8 cellular contexts compared by ENCODE assay signal in the genomic region with DNA sequence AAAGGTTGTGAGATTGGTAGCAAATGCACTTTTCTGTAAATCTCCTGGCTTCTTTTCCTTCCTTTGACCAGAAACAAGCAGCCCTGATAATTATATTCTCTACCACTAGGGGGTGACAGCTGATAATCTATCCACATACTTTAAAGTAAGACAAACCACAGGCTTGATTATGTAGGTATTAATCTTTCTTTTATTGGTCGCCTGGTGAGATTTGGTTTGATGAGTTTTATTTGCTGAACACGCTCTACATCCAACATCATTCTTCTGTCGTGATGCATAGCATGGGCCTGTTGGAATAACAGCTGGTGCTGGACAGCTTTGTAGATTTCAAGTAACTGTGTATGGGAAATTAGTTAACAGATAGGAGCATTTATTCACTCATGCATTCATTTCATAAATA.
DNase-seq lines count a peak whose midpoint lies in the region; ATAC-seq and TF ChIP-seq lines count a peak whose summit lies in the region.

No MANE protein-coding gene starts in this region.

- intact Hi-C loops in esophagus muscularis mucosa (cut with DNase I): loop anchor here (5.0 kb wide), 3 partner anchors 380 to 720 kb away; partner anchors contain the start of gene EGR2

- no peak overlapping the region for H3K27ac Mint-ChIP-seq in nephron

- H3K9ac ChIP-seq in KMS-11 (no peak overlapping the region), SK-N-MC (ENCODE audit: insufficient read length) (no peak overlapping the region)

- TF ChIP-seq POLR2A in esophagus muscularis mucosa (IDR thresholded peaks at IDR 0.05; ENCODE audit: low read depth): no peak

- H3K9me3 ChIP-seq in SK-N-MC (ENCODE audit: low read depth, low read length) (no peaks in the 10 kb centered on the region), esophagus muscularis mucosa (no peaks in the 10 kb centered on the region)

- DNase-seq in SK-N-MC (ENCODE audit: low read depth, low spot score) (peak; percentile 70), esophagus muscularis mucosa (ENCODE audit: extremely low spot score) (no peak), cortex of kidney (lab: John Stamatoyannopoulos, UW) (no peak), activated gamma-delta T cell treated with Interleukin-2 at 50 U/mL for 16 hours (no peak)

- H3K27me3 Mint-ChIP-seq in nephron (ENCODE audit: low read depth): peaks cover 5% of the 10 kb centered on the region

- no peaks in the 10 kb centered on the region for H3K36me3 Mint-ChIP-seq in nephron (ENCODE audit: low read depth)

- H3K4me3 Mint-ChIP-seq in nephron: no peak overlapping the region

- no peaks in the 10 kb centered on the region for H3K9me3 Mint-ChIP-seq in nephron

- H3K27me3 ChIP-seq in KMS-11 (ENCODE audit: insufficient read depth, low read depth): no peaks in the 10 kb centered on the region
- no peaks in the 10 kb centered on the region for H3K27me3 ChIP-seq in esophagus muscularis mucosa

- ATAC-seq in GM18517 (IDR thresholded peaks at IDR 0.05; ENCODE audit: unreplicated experiment): peak; percentile 51

- H3K79me2 ChIP-seq in KMS-11 (ENCODE audit: insufficient read depth, low read depth): no peaks in the 10 kb centered on the region

- H3K27ac ChIP-seq in C4-2B (no peak overlapping the region), KMS-11 (no peak overlapping the region), SK-N-MC (no peak overlapping the region), esophagus muscularis mucosa (replicated peaks in 1 of 4) (no peak overlapping the region)

- TF ChIP-seq EP300 in esophagus muscularis mucosa (IDR thresholded peaks at IDR 0.05): no peak

- no peak overlapping the region for H2AFZ ChIP-seq in KMS-11 (ENCODE audit: low read depth)

- H3K36me3 ChIP-seq in KMS-11 (ENCODE audit: insufficient read depth): no peaks in the 10 kb centered on the region
- no peaks in the 10 kb centered on the region for H3K36me3 ChIP-seq in SK-N-MC (ENCODE audit: insufficient read depth, low read length)
- H3K36me3 ChIP-seq in esophagus muscularis mucosa: no peaks in the 10 kb centered on the region

- WGBS in esophagus muscularis mucosa: 8% methylated on average over 3 of the region's 3 CpGs

- H3K4me3 ChIP-seq in KMS-11 (IDR thresholded peaks at IDR 0.05; ENCODE audit: insufficient read depth, low read depth, low read length) (no peak overlapping the region), SK-N-MC (no peak overlapping the region), esophagus muscularis mucosa (no peak overlapping the region)

- TF ChIP-seq CTCF in C4-2B (conservative IDR thresholded peaks at IDR 0.05) (peak; percentile 92), KMS-11 (conservative IDR thresholded peaks at IDR 0.05; ENCODE audit: low read depth, low read length) (peak; percentile 93), esophagus muscularis mucosa (IDR thresholded peaks at IDR 0.05) (peak; percentile 69 to 83 (median 72)), nephron (IDR thresholded peaks at IDR 0.05; ENCODE audit: unreplicated experiment in 3 of 3) (peak; percentile 78 to 82 (median 79))

- no peaks in the 10 kb centered on the region for H4K20me1 ChIP-seq in KMS-11 (ENCODE audit: insufficient read depth)

- H3K4me1 Mint-ChIP-seq in nephron: peaks cover 5% of the 10 kb centered on the region

- peaks cover 16% of the 10 kb centered on the region for H3K4me1 ChIP-seq in KMS-11 (ENCODE audit: low read depth, poor library complexity, severe bottlenecking)
- peaks cover 3 to 11% (median 11%) of the 10 kb centered on the region in 4 donors for H3K4me1 ChIP-seq in esophagus muscularis mucosa

- no peak overlapping the region for H3K4me2 ChIP-seq in KMS-11
